In genomic region chr7:16091951-16092350, GRCh38 we compare ENCODE assay signal across 23 cellular contexts.
A peak's percentile ranks its signal among the peaks of the same experiment; 100 is the strongest.
DNase-seq lines count a peak whose midpoint lies in the region; ATAC-seq and TF ChIP-seq lines count a peak whose summit lies in the region.
"Had no signal": no experiment of that assay in that cellular context is flagged by ENCODE, and none has a peak within 500 bp of the region (broad histone marks: within the 10 kb centered on the region; RNA-seq: fewer than 3 reads in every experiment).

No MANE protein-coding gene starts in this region.

- DNase-seq in Right ventricle myocardium superior, result no peak
- no peak for DNase-seq in right atrium auricular region (ENCODE audit: low spot score)
- no peak for DNase-seq in coronary artery (ENCODE audit: low spot score)
- DNase-seq in left lung, result no peak
- no peak for DNase-seq in NCI-H446 (lab: John Stamatoyannopoulos, UW)
- DNase-seq: activated CD4-positive, alpha-beta T cell treated with anti-CD3 and anti-CD28 coated beads for 1 hour; activated CD8-positive, alpha-beta T cell treated with anti-CD3 and anti-CD28 coated beads for 36 hours; DMS53; H7; heart left ventricle; naive thymus-derived CD4-positive, alpha-beta T cell; NCI-H1436 treated with DMSO at 0.1 percent for 48 hours; NCI-H2107; NCI-H446 treated with DMSO at 0.1 percent for 48 hours; stimulated activated CD4-positive, alpha-beta T cell treated with anti-CD3 and anti-CD28 coated beads, Interleukin-2, amount 100 ng/mL, for 48 hours; trophoblast cell had no signal

- peak overlapping the region; percentile 26 for H3K4me2 ChIP-seq in skeletal muscle satellite cell (ENCODE audit: low read length)

- H3K4me3 ChIP-seq in right atrium auricular region, result no peak overlapping the region
- peak overlapping the region; percentile 17 for H3K4me3 ChIP-seq in coronary artery
- no peak overlapping the region for H3K4me3 ChIP-seq in left lung
- H3K4me3 ChIP-seq in skeletal muscle satellite cell (ENCODE audit: low read length), result no peak overlapping the region
- H3K4me3 ChIP-seq: BLaER1 treated with 17β-estradiol and CSF1 and Interleukin-3, amounts not matched to agents 10 nM and 100 nM; SK-N-MC had no signal

- intact Hi-C loops in Right ventricle myocardium superior (cut with DNase I), result no loop called here
- intact Hi-C loops in left lung (cut with DNase I), result no loop called here

- H3K4me1 ChIP-seq in right atrium auricular region (peaks cover 0 to 18% of the 10 kb centered on the region in 2 donors), left lung (no peaks in the 10 kb centered on the region), skeletal muscle satellite cell (ENCODE audit: control insufficient read depth, insufficient read depth, low read length) (peaks cover 3% of the 10 kb centered on the region)

- no peak for TF ChIP-seq CTCF in right atrium auricular region (IDR thresholded peaks at IDR 0.05)
- TF ChIP-seq CTCF in coronary artery (IDR thresholded peaks at IDR 0.05), result no peak
- TF ChIP-seq CTCF in left lung (IDR thresholded peaks at IDR 0.05), result no peak

- H3K9me3 ChIP-seq in right atrium auricular region (no peaks in the 10 kb centered on the region), left lung (no peaks in the 10 kb centered on the region), skeletal muscle satellite cell (replicated peaks; ENCODE audit: low read length) (no peaks in the 10 kb centered on the region)
- H3K9me3 ChIP-seq: BLaER1 treated with 17β-estradiol and CSF1 and Interleukin-3, amounts not matched to agents 10 nM and 100 nM; heart left ventricle had no signal

- H3K27me3 ChIP-seq in right atrium auricular region (no peaks in the 10 kb centered on the region), left lung (no peaks in the 10 kb centered on the region), skeletal muscle satellite cell (ENCODE audit: control insufficient read depth, insufficient read depth, low read length) (no peaks in the 10 kb centered on the region)
- H3K27me3 ChIP-seq: BLaER1 treated with 17β-estradiol and CSF1 and Interleukin-3, amounts not matched to agents 10 nM and 100 nM; heart left ventricle had no signal

- ATAC-seq in Right ventricle myocardium superior (ENCODE audit: poor library complexity), result peak; percentile 72
- ATAC-seq in left lung, result peak; percentile 63
- ATAC-seq in HG02981 (IDR thresholded peaks at IDR 0.05; ENCODE audit: unreplicated experiment), result no peak
- no peak for ATAC-seq in GM21447 (IDR thresholded peaks at IDR 0.05; ENCODE audit: unreplicated experiment)
- ATAC-seq: activated CD8-positive, alpha-beta T cell treated with anti-CD3 and anti-CD28 coated beads for 36 hours; naive thymus-derived CD4-positive, alpha-beta T cell had no signal

- no peaks in the 10 kb centered on the region for H3K36me3 ChIP-seq in right atrium auricular region
- H3K36me3 ChIP-seq in left lung, result no peaks in the 10 kb centered on the region
- no peaks in the 10 kb centered on the region for H3K36me3 ChIP-seq in skeletal muscle satellite cell (ENCODE audit: insufficient read depth, low read length)
- H3K36me3 ChIP-seq: BLaER1 treated with 17β-estradiol and CSF1 and Interleukin-3, amounts not matched to agents 10 nM and 100 nM; heart left ventricle had no signal

- no peak overlapping the region for H3K9ac ChIP-seq in skeletal muscle satellite cell (ENCODE audit: low read depth, low read length)
- H3K9ac ChIP-seq: BLaER1 treated with 17β-estradiol and CSF1 and Interleukin-3, amounts not matched to agents 10 nM and 100 nM had no signal

- H3K27ac ChIP-seq in right atrium auricular region, result peak overlapping the region in 1 of 2 donors; percentile 8
- peak overlapping the region in 1 of 2 donors; percentile 8 for H3K27ac ChIP-seq in coronary artery
- no peak overlapping the region for H3K27ac ChIP-seq in left lung
- H3K27ac ChIP-seq: BLaER1 treated with 17β-estradiol and CSF1 and Interleukin-3, amounts not matched to agents 10 nM and 100 nM; epithelial cell of prostate; RWPE1; SK-N-MC had no signal

Comparison
In these comparisons a context has a peak if more than half of its experiments do, and no peak if none do; other contexts are left out.
1. ATAC-seq: peak in Right ventricle myocardium superior (single experiment) and left lung (single experiment); none in HG02981 (single experiment) and GM21447 (single experiment).